Comparison of ENCODE assay signal across 8 cellular contexts in genomic region chr2:96556441-96557330, GRCh38.
DNase-seq lines count a peak whose midpoint lies in the region; ATAC-seq lines count a peak whose summit lies in the region.

No MANE protein-coding gene starts in this region.

- peaks cover 7% of the 10 kb centered on the region for H3K27me3 Mint-ChIP-seq in stimulated activated naive CD8-positive, alpha-beta T cell treated with anti-CD3 and anti-CD28 coated beads, Interleukin-15, amount 100 ng/mL, for 72 hours

- peak; percentile 67 for ATAC-seq in stimulated activated naive CD8-positive, alpha-beta T cell treated with anti-CD3 and anti-CD28 coated beads, Interleukin-15, amount 100 ng/mL, for 72 hours
- ATAC-seq in HG03442 (IDR thresholded peaks at IDR 0.05; ENCODE audit: unreplicated experiment) = no peak

- H3K4me1 Mint-ChIP-seq in stimulated activated naive CD8-positive, alpha-beta T cell treated with anti-CD3 and anti-CD28 coated beads, Interleukin-15, amount 100 ng/mL, for 72 hours = peaks cover 36% of the 10 kb centered on the region

- DNase-seq in NOMO-1 treated with DMSO at 0.1 percent for 48 hours (lab: John Stamatoyannopoulos, UW; ENCODE audit: unreplicated experiment) (peak; percentile 15), NOMO-1 treated with dmso at 0.1 percent for 144 hours (lab: John Stamatoyannopoulos, UW; ENCODE audit: unreplicated experiment) (no peak), fibroblast of the conjunctiva (ENCODE audit: low read depth) (peak; percentile 22), NCI-H128 (lab: John Stamatoyannopoulos, UW; ENCODE audit: unreplicated experiment) (no peak), KG1 (lab: John Stamatoyannopoulos, UW) (no peak)
- peak; percentile 53 to 61 for DNase-seq in activated CD4-positive, alpha-beta T cell treated with anti-CD3 and anti-CD28 coated beads, Interleukin-2, amount 50 U/mL, for 4 hours
- DNase-seq in stimulated activated naive CD8-positive, alpha-beta T cell treated with anti-CD3 and anti-CD28 coated beads, Interleukin-15, amount 100 ng/mL, for 72 hours = peak in 1 of 2 donors; percentile 76

- peak overlapping the region in 1 of 2 donors; percentile 60 for H3K27ac Mint-ChIP-seq in stimulated activated naive CD8-positive, alpha-beta T cell treated with anti-CD3 and anti-CD28 coated beads, Interleukin-15, amount 100 ng/mL, for 72 hours

- H3K9me3 Mint-ChIP-seq in stimulated activated naive CD8-positive, alpha-beta T cell treated with anti-CD3 and anti-CD28 coated beads, Interleukin-15, amount 100 ng/mL, for 72 hours = peaks cover 0 to 8% of the 10 kb centered on the region in 2 donors

- peak overlapping the region in 1 of 2 donors; percentile 2 for H3K4me3 Mint-ChIP-seq in stimulated activated naive CD8-positive, alpha-beta T cell treated with anti-CD3 and anti-CD28 coated beads, Interleukin-15, amount 100 ng/mL, for 72 hours

Comparison
In these comparisons a context has a peak if more than half of its experiments do, and no peak if none do; other contexts are left out.
1. DNase-seq: peak in NOMO-1 treated with DMSO at 0.1 percent for 48 hours (single experiment), activated CD4-positive, alpha-beta T cell treated with anti-CD3 and anti-CD28 coated beads, Interleukin-2, amount 50 U/mL, for 4 hours (2 of 2) and fibroblast of the conjunctiva (single experiment); none in NOMO-1 treated with dmso at 0.1 percent for 144 hours (single experiment), NCI-H128 (single experiment) and KG1 (single experiment).